In genomic region chr9:74952281-74953151, GRCh38 we compare ENCODE assay signal across 8 cellular contexts. TPM values are rescaled to one million over a fixed set of nuclear protein-coding genes. Genes with fewer than 3 reads are reported as not detected.
DNase-seq lines count a peak whose midpoint lies in the region; ATAC-seq and TF ChIP-seq lines count a peak whose summit lies in the region.

Gene C9orf40 (minus strand): TSS chr9:74952912. CDS start chr9:74952611, 301 bp downstream.

- DNase-seq in ELF-1 (ENCODE audit: low read depth, low spot score) (peak; percentile 93), GOT3 (lab: John Stamatoyannopoulos, UW) (peak; percentile 30), LHCN-M2 (ENCODE audit: low read depth) (peak; percentile 85), RKO (ENCODE audit: low spot score) (peak; percentile 90), activated T-helper 1 cell treated with Interleukin-2 at 50 U/mL for 16 hours (ENCODE audit: low read depth) (peak; percentile 83), fibroblast of lung (ENCODE audit: low read depth in 2 of 2) (peak; percentile 80 to 83), natural killer cell (peak; percentile 89)
- peak; percentile 91 for DNase-seq in stimulated activated naive CD4-positive, alpha-beta T cell treated with Interleukin-2 at 50 U/mL for 16 hours (lab: John Stamatoyannopoulos, UW)

- H3K36me3 ChIP-seq in fibroblast of lung (ENCODE audit: control insufficient read depth, insufficient read depth, low read length), result no peaks in the 10 kb centered on the region

- peak within 1 kb of the TSS; percentile 92 to 97 for H3K27ac Mint-ChIP-seq in natural killer cell

- peak within 1 kb of the TSS; percentile 92 for H3K27ac ChIP-seq in fibroblast of lung (ENCODE audit: insufficient read depth, low read length)

- no peaks in the 10 kb centered on the region for H3K9me3 ChIP-seq in fibroblast of lung (ENCODE audit: control insufficient read depth, insufficient read depth, low read depth, low read length)

- H3K4me2 ChIP-seq in fibroblast of lung (ENCODE audit: extremely low read depth, insufficient read depth, low read length), result peak within 1 kb of the TSS; percentile 82

- peak within 1 kb of the TSS; percentile 92 for H3K9ac ChIP-seq in fibroblast of lung (ENCODE audit: insufficient read depth, low read length)

- peaks cover 6% of the 10 kb centered on the region for H3K36me3 Mint-ChIP-seq in natural killer cell

- intact Hi-C loops in natural killer cell (cut with micrococcal nuclease), result loop anchor here (2.0 kb wide), 3 partner anchors 50 to 136 kb away; partner anchors contain the start of genes CARNMT1, NMRK1 and OSTF1

- H3K79me2 ChIP-seq in fibroblast of lung (ENCODE audit: control insufficient read depth, insufficient read depth, low read length), result peaks cover 5% of the 10 kb centered on the region

- peak within 1 kb of the TSS; percentile 92 for H2AFZ ChIP-seq in fibroblast of lung (ENCODE audit: low read length)

- peaks cover 18 to 26% of the 10 kb centered on the region in 2 donors for H3K4me1 Mint-ChIP-seq in natural killer cell

- H3K4me3 ChIP-seq in fibroblast of lung (replicated peaks in 1 of 4; ENCODE audit: control extremely low read depth in 1 of 4, insufficient read depth in 1 of 4, low read depth in 3 of 4, low read length in 4 of 4), result peak within 1 kb of the TSS; percentile 81 to 93 (median 89)

- peak; percentile 90 to 97 (median 90) for ATAC-seq in natural killer cell

- peak; percentile 62 to 67 for TF ChIP-seq CTCF in fibroblast of lung (conservative IDR thresholded peaks at IDR 0.05 in 1 of 2, IDR thresholded peaks at IDR 0.05 in 1 of 2; ENCODE audit: low read depth in 1 of 2, low read length in 2 of 2)
- peak; percentile 76 for TF ChIP-seq CTCF in natural killer cell (IDR thresholded peaks at IDR 0.05)

- no peaks in the 10 kb centered on the region for H3K4me1 ChIP-seq in fibroblast of lung (ENCODE audit: control insufficient read depth, extremely low read depth, insufficient read depth, low read length)

- H3K27me3 Mint-ChIP-seq in natural killer cell (ENCODE audit: low read depth in 2 of 2), result no peaks in the 10 kb centered on the region

- no peaks in the 10 kb centered on the region for H3K9me3 Mint-ChIP-seq in natural killer cell

- no peaks in the 10 kb centered on the region for H3K27me3 ChIP-seq in fibroblast of lung (ENCODE audit: control insufficient read depth, insufficient read depth, low read length)

- H4K20me1 ChIP-seq in fibroblast of lung (ENCODE audit: control insufficient read depth, extremely low read depth, insufficient read depth, low read length), result no peaks in the 10 kb centered on the region

- peak within 1 kb of the TSS; percentile 98 for H3K4me3 Mint-ChIP-seq in natural killer cell

RNA-seq across cellular contexts. Expression of gene C9orf40, which starts in this region (rescaled TPM):
- 17.3 and 18.1 TPM in 2 replicates for total RNA-seq in LHCN-M2 (2014; rRNA removed)
- polyA plus RNA-seq in LHCN-M2 (2012), result 7.2 TPM
- total RNA-seq in fibroblast of lung, result 3.3 and 4.5 TPM in 2 replicates
- polyA plus RNA-seq in fibroblast of lung, result 3.0 and 4.4 TPM in 2 replicates
- 3.9 and 6.6 TPM in 2 replicates for polyA plus RNA-seq in fibroblast of lung (2012)
- 0.12 and 0.33 TPM in 2 replicates for polyA minus RNA-seq in fibroblast of lung (ENCODE audit: low replicate concordance)
- total RNA-seq in natural killer cell, result 1 to 10 TPM; 1.8 to 3.9 (median 3.6) TPM

Comparison
In these comparisons a context has a peak if more than half of its experiments do, and no peak if none do; other contexts are left out.
1. Peak in every context shown above with its lines: DNase-seq, ATAC-seq, H3K4me3 ChIP-seq and H3K27ac ChIP-seq.
2. DNase-seq: peak in every context shown above with its lines; median percentile 93 in ELF-1; 91 in stimulated activated naive CD4-positive, alpha-beta T cell treated with Interleukin-2 at 50 U/mL for 16 hours; 90 in RKO; 89 in natural killer cell; 85 in LHCN-M2; 83 in activated T-helper 1 cell treated with Interleukin-2 at 50 U/mL for 16 hours; 82 in fibroblast of lung; 30 in GOT3.